In the genomic region with DNA sequence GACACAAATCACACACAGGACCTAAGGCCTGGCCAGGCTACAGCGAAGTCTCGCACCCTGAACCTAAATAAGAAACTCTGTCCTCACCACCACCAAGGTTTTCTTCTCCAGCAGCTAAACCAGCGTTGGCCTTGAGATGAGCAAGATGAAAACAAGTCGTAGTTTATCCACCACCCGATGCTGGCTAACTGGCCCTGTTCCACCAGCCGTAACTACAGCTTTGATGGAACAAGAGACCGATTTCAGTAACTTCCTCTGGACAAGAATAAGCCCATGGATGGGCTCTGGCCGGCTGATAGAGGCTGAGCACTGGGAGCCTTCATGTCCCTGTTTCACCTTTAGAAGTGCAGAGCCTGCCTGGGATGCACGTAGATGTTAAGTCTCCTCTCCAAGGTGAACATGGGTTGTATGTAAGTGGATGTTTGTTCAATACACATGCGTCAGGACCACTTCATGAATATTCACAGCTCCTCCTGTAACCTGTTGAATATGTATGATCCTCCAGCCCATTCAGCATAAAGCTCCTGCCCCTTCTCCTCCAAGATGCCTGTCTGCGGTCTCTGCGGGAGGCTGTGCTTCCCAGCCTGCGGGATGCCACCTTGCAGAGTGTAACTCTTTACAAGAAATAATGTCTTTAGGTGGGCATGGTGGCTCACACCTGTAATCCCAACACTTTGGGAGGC, we compare ENCODE assay signal across 22 cellular contexts. TPM values are rescaled to one million over a fixed set of nuclear protein-coding genes. Genes with fewer than 3 reads are reported as not detected.
DNase-seq lines count a peak whose midpoint lies in the region; ATAC-seq, FAIRE-seq and TF ChIP-seq lines count a peak whose summit lies in the region.
"Had no signal": no experiment of that assay in that cellular context is flagged by ENCODE, and none has a peak within 500 bp of the region (broad histone marks: within the 10 kb centered on the region; RNA-seq: fewer than 3 reads in every experiment).

No MANE protein-coding gene starts in this region.

- H2AFZ ChIP-seq in HepG2 (ENCODE audit: low read length) = no peak overlapping the region

- DNase-seq in cardiac septum (ENCODE audit: low spot score) = peak; percentile 39
- no peak for DNase-seq in heart left ventricle
- DNase-seq in NCI-H774 (lab: John Stamatoyannopoulos, UW) = peak; percentile 44
- DNase-seq in HepG2 (ENCODE audit: low spot score) = no peak
- peak; percentile 37 for DNase-seq in sciatic nerve (ENCODE audit: low spot score)
- DNase-seq: BE2C; CD4-positive, alpha-beta memory T cell; COR-L47; DMS153; DMS79 treated with DMSO at 0.1 percent for 48 hours; EL; GOT3; HFFc6; IMR-90 had no signal

- FAIRE-seq in HepG2 (lab: Jason Lieb, UNC) = no peak
- FAIRE-seq: D721Med, G401.6, GM12891 had no signal

- WGBS in heart left ventricle, 4 donors = 92 to 97% (median 95%) methylated on average over 13 of the region's 13 CpGs
- WGBS in HepG2 (ENCODE audit: low lambda C conversion rate) = 94% methylated on average over 13 of the region's 13 CpGs

- no TSS peak for BruUV-seq in HepG2 (replicated peaks; lab: Mats Ljungman, UMichigan)

- no peak overlapping the region for H3K9ac ChIP-seq in HepG2 (ENCODE audit: insufficient read depth, low read depth, low read length)

- in situ Hi-C loops in HepG2 (cut with HindIII; ENCODE audit: extremely low pct_ligation_motif_present, low pct_unique_long_range_greater_than_20kb) = no loop called here

- H3K4me3 ChIP-seq in heart left ventricle (no peak overlapping the region), HepG2 (replicated peaks in 1 of 3; ENCODE audit: insufficient read depth in 1 of 3, low read depth in 2 of 3, low read length in 3 of 3) (no peak overlapping the region)
- H3K4me3 ChIP-seq: HAP-1 had no signal

- no peaks in the 10 kb centered on the region for H3K79me2 ChIP-seq in HepG2 (ENCODE audit: insufficient read depth, low read length)

- no peak for TF ChIP-seq RAD21 in HepG2 (CRISPR knock-in tag; IDR thresholded peaks at IDR 0.05)

- H3K4me2 ChIP-seq in HepG2 (ENCODE audit: low read depth, low read length) = no peak overlapping the region

- ATAC-seq in heart left ventricle (no peak), HepG2 (no peak), sciatic nerve (no peak), GM21723 (IDR thresholded peaks at IDR 0.05; ENCODE audit: unreplicated experiment) (no peak), HG02885 (IDR thresholded peaks at IDR 0.05; ENCODE audit: poor library complexity, unreplicated experiment) (no peak), GM19467 (IDR thresholded peaks at IDR 0.05; ENCODE audit: unreplicated experiment) (no peak)

- peaks cover 0 to 4% (median 0%) of the 10 kb centered on the region in 12 donors for H3K4me1 ChIP-seq in heart left ventricle
- peaks cover 45% of the 10 kb centered on the region for H3K4me1 ChIP-seq in HepG2 (ENCODE audit: insufficient read depth, low read length)
- H3K4me1 ChIP-seq: HAP-1 had no signal

- peaks cover 0 to 53% (median 51%) of the 10 kb centered on the region in 9 donors for H3K36me3 ChIP-seq in heart left ventricle
- H3K36me3 ChIP-seq in HepG2 (replicated peaks in 1 of 2; ENCODE audit: control insufficient read depth in 1 of 2, insufficient read depth in 2 of 2, low read length in 2 of 2) = peaks cover 11 to 34% of the 10 kb centered on the region in 2 experiments; a peak in 4 of 5 replicates
- H3K36me3 ChIP-seq: BE2C, HAP-1 had no signal

- CTCF ChIA-PET in HepG2 (lab: Yijun Ruan, JAX; ENCODE audit: low intra/inter-chr PET ratio, low total read pairs) = no interaction called here

- POLR2A ChIA-PET in HepG2 (lab: Yijun Ruan, JAX) = interaction anchor here (2.7 to 5.1 kb wide), 5 partner anchors 10 to 63 kb away, joined by 14 to 43 read pairs (median 25); a partner anchor contains a TSS

- TF ChIP-seq EP300 in HepG2 (IDR thresholded peaks at IDR 0.05; ENCODE audit: low read depth in 2 of 2, low read length in 2 of 2) (no peak), HepG2 (CRISPR knock-in tag; IDR thresholded peaks at IDR 0.05; ENCODE audit: borderline replicate concordance) (no peak)

- intact Hi-C loops in cardiac septum (cut with DNase I) (no loop called here), heart left ventricle (cut with DNase I) (no loop called here), HepG2 (cut with micrococcal nuclease; ENCODE audit: unreplicated experiment) (no loop called here), sciatic nerve (cut with DNase I) (no loop called here)

- H4K20me1 ChIP-seq in HepG2 (ENCODE audit: insufficient read depth, low read length) = no peaks in the 10 kb centered on the region

- H3K9me3 ChIP-seq in heart left ventricle (no peaks in the 10 kb centered on the region), HepG2 (ENCODE audit: low read length) (no peaks in the 10 kb centered on the region)
- H3K9me3 ChIP-seq: BE2C, HAP-1 had no signal

- TF ChIP-seq CTCF in heart left ventricle (IDR thresholded peaks at IDR 0.05) (no peak), HepG2 (CRISPR knock-in tag; IDR thresholded peaks at IDR 0.05) (no peak)

- H3K27me3 ChIP-seq in heart left ventricle (no peaks in the 10 kb centered on the region), HepG2 (ENCODE audit: control insufficient read depth in 1 of 2, insufficient read depth in 2 of 2, low read length in 2 of 2) (no peaks in the 10 kb centered on the region)
- H3K27me3 ChIP-seq: BE2C had no signal

- H3K27ac ChIP-seq in heart left ventricle (no peak overlapping the region), HepG2 (ENCODE audit: extremely low read length, insufficient read depth, low read length) (no peak overlapping the region)
- H3K27ac ChIP-seq: C4-2B had no signal

- TF ChIP-seq POLR2A in heart left ventricle (IDR thresholded peaks at IDR 0.05) (no peak), HepG2 (IDR thresholded peaks at IDR 0.05; ENCODE audit: insufficient read depth in 1 of 2, low read depth in 2 of 2, low read length in 2 of 2) (no peak)

TF ChIP-seq in HepG2, 621 proteins besides CTCF, POLR2A, EP300 and RAD21:
- TF ChIP-seq RBM22 (optimal IDR thresholded peaks at IDR 0.05; ENCODE audit: low read length) (peak; percentile 27), TCF12 (IDR thresholded peaks at IDR 0.05) (no peak), TCF12 (CRISPR knock-in tag; IDR thresholded peaks at IDR 0.05) (no peak)

RNA-seq across cellular contexts. Expression of a gene that starts 24.2 kb away (rescaled TPM):
- total RNA-seq in cardiac septum (135 TPM), heart left ventricle (100 to 1,000 TPM in 8 of 9 donors, 10 to 100 TPM in 1; 94.6 to 200 (median 172) TPM), HepG2 (2016; rRNA removed; fragmentation: Illumina TruSeq; extraction: Trizol) (123 and 135 TPM in 2 replicates), sciatic nerve (52.9 TPM)
- polyA plus RNA-seq in heart left ventricle (100 to 1,000 TPM in 1 of 2 donors, 10 to 100 TPM in 1; 69.2 to 139 TPM), HepG2 (2011; rRNA removed) (21.3 and 28.7 TPM in 2 replicates)
- total RNA-seq in HepG2 (2016; cell fraction: cytosol; rRNA removed; fragmentation: Illumina TruSeq; extraction: Trizol; ENCODE audit: low read depth) = 16.6 and 17.0 TPM in 2 replicates
- total RNA-seq in HepG2 (2016; cell fraction: insoluble cytoplasmic fraction; rRNA removed; fragmentation: Illumina TruSeq; extraction: Trizol) = 124 and 138 TPM in 2 replicates
- total RNA-seq in HepG2 (2016; cell fraction: membrane; rRNA removed; fragmentation: Illumina TruSeq; extraction: Trizol) = 45.5 and 47.8 TPM in 2 replicates
- 54.5 and 64.3 TPM in 2 replicates for total RNA-seq in HepG2 (2016; cell fraction: nucleus; rRNA removed; fragmentation: Illumina TruSeq; extraction: Trizol)
- polyA plus RNA-seq in HepG2 (2011; cell fraction: cytosol; rRNA removed) = 22.7 and 24.5 TPM in 2 replicates
- 16.1 and 17.6 TPM in 2 replicates for polyA plus RNA-seq in HepG2 (2011; cell fraction: nucleus; rRNA removed)
- 22.9 and 33.0 TPM in 2 replicates for polyA plus RNA-seq in HepG2 (2012)
- 20.5 and 20.6 TPM in 2 replicates for polyA plus RNA-seq in HepG2 (2016; cell fraction: cytosol; fragmentation: Illumina TruSeq; extraction: Trizol; ENCODE audit: low read depth)
- polyA plus RNA-seq in HepG2 (2016; cell fraction: insoluble cytoplasmic fraction; fragmentation: Illumina TruSeq; extraction: Trizol; ENCODE audit: low read depth) = 160 TPM in 2 replicates
- 42.7 and 43.1 TPM in 2 replicates for polyA plus RNA-seq in HepG2 (2016; cell fraction: membrane; fragmentation: Illumina TruSeq; extraction: Trizol; ENCODE audit: low read depth)
- polyA plus RNA-seq in HepG2 (2016; cell fraction: nucleus; fragmentation: Illumina TruSeq; extraction: Trizol; ENCODE audit: insufficient read depth, low read depth) = 92.2 and 100 TPM in 2 replicates
- 15.1 and 19.1 TPM in 2 replicates for polyA minus RNA-seq in HepG2 (2011; rRNA and poly(A)+ RNA removed; ENCODE audit: low replicate concordance)
- polyA minus RNA-seq in HepG2 (2011; cell fraction: cytosol; rRNA and poly(A)+ RNA removed) = 13.2 and 18.8 TPM in 2 replicates
- polyA minus RNA-seq in HepG2 (2011; cell fraction: nucleus; rRNA and poly(A)+ RNA removed) = 19.3 and 23.8 TPM in 2 replicates

Comparison
In these comparisons a context has a peak if more than half of its experiments do, and no peak if none do; other contexts are left out.
1. DNase-seq: peak in cardiac septum (single experiment), NCI-H774 (single experiment) and sciatic nerve (single experiment); none in heart left ventricle (0 of 5) and HepG2 (single experiment).